ENCODE assay signal across 11 cellular contexts in genomic region chr2:226905718-226906438, GRCh38.
DNase-seq lines count a peak whose midpoint lies in the region; ATAC-seq and TF ChIP-seq lines count a peak whose summit lies in the region.
"Had no signal": no experiment of that assay in that cellular context is flagged by ENCODE, and none has a peak within 500 bp of the region (broad histone marks: within the 10 kb centered on the region; RNA-seq: fewer than 3 reads in every experiment).

No MANE protein-coding gene starts in this region.

- no peaks in the 10 kb centered on the region for H3K27me3 Mint-ChIP-seq in natural killer cell (ENCODE audit: low read depth in 2 of 2)
- no peaks in the 10 kb centered on the region for H3K27me3 Mint-ChIP-seq in natural killer cell treated with Interleukin-12 subunit alpha and Interleukin-12 subunit beta and Interleukin-15 and Interleukin-18, amount 100 ng/mL, for 72 hours

- intact Hi-C loops in natural killer cell (cut with micrococcal nuclease), result no loop called here
- intact Hi-C loops in transverse colon (cut with DNase I; ENCODE audit: low total_unique reads), result no loop called here

- TF ChIP-seq CTCF in natural killer cell (IDR thresholded peaks at IDR 0.05) (no peak), transverse colon (IDR thresholded peaks at IDR 0.05) (no peak)

- peaks cover 34 to 40% of the 10 kb centered on the region in 2 donors for H3K4me1 Mint-ChIP-seq in natural killer cell
- H3K4me1 Mint-ChIP-seq in natural killer cell treated with Interleukin-12 subunit alpha and Interleukin-12 subunit beta and Interleukin-15 and Interleukin-18, amount 100 ng/mL, for 72 hours (ENCODE audit: low read depth in 2 of 2), result peaks cover 34 to 50% of the 10 kb centered on the region in 2 donors

- H3K36me3 ChIP-seq in transverse colon, result no peaks in the 10 kb centered on the region

- peaks cover 3 to 22% (median 10%) of the 10 kb centered on the region in 4 donors for H3K4me1 ChIP-seq in transverse colon

- H3K9me3 ChIP-seq in transverse colon, result no peaks in the 10 kb centered on the region
- H3K9me3 ChIP-seq: A549 had no signal

- peak overlapping the region in 1 of 2 donors; percentile 23 for H3K27ac Mint-ChIP-seq in natural killer cell
- peak overlapping the region in 1 of 2 donors; percentile 41 for H3K27ac Mint-ChIP-seq in natural killer cell treated with Interleukin-12 subunit alpha and Interleukin-12 subunit beta and Interleukin-15 and Interleukin-18, amount 100 ng/mL, for 72 hours

- H3K9me3 Mint-ChIP-seq in natural killer cell, result no peaks in the 10 kb centered on the region
- H3K9me3 Mint-ChIP-seq in natural killer cell treated with Interleukin-12 subunit alpha and Interleukin-12 subunit beta and Interleukin-15 and Interleukin-18, amount 100 ng/mL, for 72 hours, result no peaks in the 10 kb centered on the region

- no peak overlapping the region for H3K4me3 ChIP-seq in transverse colon
- H3K4me3 ChIP-seq: A549 had no signal

- no peak for TF ChIP-seq EP300 in transverse colon (IDR thresholded peaks at IDR 0.05; ENCODE audit: low read depth)

- H3K27me3 ChIP-seq in transverse colon, result no peaks in the 10 kb centered on the region

- no peak for TF ChIP-seq POLR2A in transverse colon (IDR thresholded peaks at IDR 0.05)
- no peak for TF ChIP-seq POLR2A in erythroblast (IDR thresholded peaks at IDR 0.05; ENCODE audit: low read length)

- no peak for DNase-seq in natural killer cell
- DNase-seq in natural killer cell treated with Interleukin-12 subunit alpha and Interleukin-12 subunit beta and Interleukin-15 and Interleukin-18, amount 100 ng/mL, for 72 hours (ENCODE audit: low spot score), result no peak
- DNase-seq in transverse colon, result no peak
- no peak for DNase-seq in erythroblast (lab: John Stamatoyannopoulos, UW)
- DNase-seq in foreskin melanocyte, result no peak
- no peak for DNase-seq in NCI-H1105 treated with DMSO at 0.1 percent for 48 hours (lab: John Stamatoyannopoulos, UW)
- DNase-seq: activated naive CD4-positive, alpha-beta T cell; NK-92 treated with Interleukin-12 subunit alpha and Interleukin-12 subunit beta, amount 100 ng/mL, for 24 hours had no signal

- 61 to 75% methylated on average over 5 to 7 of the region's 7 CpGs for WGBS in transverse colon (ENCODE audit: low coverage in 1 of 2), 2 donors

- no peaks in the 10 kb centered on the region for H3K36me3 Mint-ChIP-seq in natural killer cell
- H3K36me3 Mint-ChIP-seq in natural killer cell treated with Interleukin-12 subunit alpha and Interleukin-12 subunit beta and Interleukin-15 and Interleukin-18, amount 100 ng/mL, for 72 hours, result no peaks in the 10 kb centered on the region

- ATAC-seq in natural killer cell, result peak in 2 of 3 donors; percentile 14 to 28
- no peak for ATAC-seq in natural killer cell treated with Interleukin-12 subunit alpha and Interleukin-12 subunit beta and Interleukin-15 and Interleukin-18, amount 100 ng/mL, for 72 hours
- ATAC-seq in HG02642 (IDR thresholded peaks at IDR 0.05; ENCODE audit: poor library complexity, unreplicated experiment), result peak; percentile 78
- peak; percentile 83 for ATAC-seq in HG03521 (IDR thresholded peaks at IDR 0.05; ENCODE audit: unreplicated experiment)
- ATAC-seq: A549 had no signal

- H3K27ac ChIP-seq in transverse colon, result peak overlapping the region in 3 of 4 donors; percentile 12 to 35 (median 14)
- H3K27ac ChIP-seq: A549 had no signal

- in situ Hi-C loops in transverse colon (cut with MboI; ENCODE audit: low pct_ligation_motif_present in 1 of 4, low pct_unique_long_range_greater_than_20kb in 1 of 4, low sequenced_read_pairs in 3 of 4), result no loop called here

- peak overlapping the region; percentile 13 for H3K4me3 Mint-ChIP-seq in natural killer cell
- no peak overlapping the region for H3K4me3 Mint-ChIP-seq in natural killer cell treated with Interleukin-12 subunit alpha and Interleukin-12 subunit beta and Interleukin-15 and Interleukin-18, amount 100 ng/mL, for 72 hours

Comparison
In these comparisons a context has a peak if more than half of its experiments do, and no peak if none do; other contexts are left out.
1. ATAC-seq: peak in natural killer cell (2 of 3), HG02642 (single experiment) and HG03521 (single experiment); none in natural killer cell treated with Interleukin-12 subunit alpha and Interleukin-12 subunit beta and Interleukin-15 and Interleukin-18, amount 100 ng/mL, for 72 hours (0 of 2).